ENCODE assay signal across 8 cellular contexts in genomic region chr13:27362064-27362751, GRCh38.
DNase-seq lines count a peak whose midpoint lies in the region; ATAC-seq, FAIRE-seq and TF ChIP-seq lines count a peak whose summit lies in the region.

No MANE protein-coding gene starts in this region.

- no peaks in the 10 kb centered on the region for H3K9me1 ChIP-seq in keratinocyte (ENCODE audit: control insufficient read depth, extremely low read depth, insufficient read depth, low read length)

- H3K9me3 ChIP-seq in keratinocyte (ENCODE audit: control insufficient read depth, low read depth, low read length) = no peaks in the 10 kb centered on the region

- dilution Hi-C loops in keratinocyte (cut with MboI; ENCODE audit: extremely low pct_ligation_motif_present, low sequenced_read_pairs) = no loop called here

- H3K36me3 ChIP-seq in keratinocyte (ENCODE audit: control insufficient read depth in 2 of 2, extremely low read depth in 1 of 2, insufficient read depth in 2 of 2, low read length in 2 of 2) = no peaks in the 10 kb centered on the region

- peak overlapping the region; percentile 19 to 65 (median 54) for H3K4me3 ChIP-seq in keratinocyte (ENCODE audit: control insufficient read depth in 2 of 3, extremely low read depth in 1 of 3, insufficient read depth in 2 of 3, low read depth in 1 of 3, low read length in 3 of 3)

- H3K9ac ChIP-seq in keratinocyte (ENCODE audit: control insufficient read depth, extremely low read depth, insufficient read depth, low read length) = peak overlapping the region; percentile 41

- TF ChIP-seq CTCF in keratinocyte (optimal IDR thresholded peaks at IDR 0.05 in 1 of 3, IDR thresholded peaks at IDR 0.05 in 1 of 3, conservative IDR thresholded peaks at IDR 0.05 in 1 of 3; ENCODE audit: extremely low read depth in 1 of 3, insufficient read depth in 2 of 3, low read length in 3 of 3) = peak; percentile 94 to 99 (median 97)

- peaks cover 11% of the 10 kb centered on the region for H3K27me3 ChIP-seq in keratinocyte (ENCODE audit: control insufficient read depth, extremely low read depth, insufficient read depth, low read length)

- H3K4me2 ChIP-seq in keratinocyte (ENCODE audit: control insufficient read depth, extremely low read depth, insufficient read depth, low read depth, low read length) = peak overlapping the region; percentile 74

- H3K27ac ChIP-seq in keratinocyte (ENCODE audit: control insufficient read depth, insufficient read depth, low read length) = no peak overlapping the region

- H4K20me1 ChIP-seq in keratinocyte (ENCODE audit: control insufficient read depth, extremely low read depth, insufficient read depth, low read length) = no peaks in the 10 kb centered on the region

- DNase-seq in NCI-H1436 (lab: John Stamatoyannopoulos, UW) (peak; percentile 66), NCI-H1436 treated with DMSO at 0.1 percent for 48 hours (lab: John Stamatoyannopoulos, UW) (no peak), NCI-H2196 (lab: John Stamatoyannopoulos, UW; ENCODE audit: unreplicated experiment) (peak; percentile 67), keratinocyte (ENCODE audit: low read depth, low spot score) (no peak)
- peak; percentile 43 to 66 (median 60) for DNase-seq in activated CD4-positive, CD25-positive, alpha-beta regulatory T cell (lab: John Stamatoyannopoulos, UW)
- peak; percentile 57 for DNase-seq in central memory CD4-positive, alpha-beta T cell
- DNase-seq in stimulated activated CD4-positive, alpha-beta T cell treated with anti-CD3 and anti-CD28 coated beads, Interleukin-12 subunit alpha, Interleukin-12 subunit beta, amount 100 ng/mL, for 48 hours (ENCODE audit: low read depth in 2 of 3, low spot score in 1 of 3) = peak; percentile 69 to 75 (median 72)

- peaks cover 7% of the 10 kb centered on the region for H3K4me1 ChIP-seq in keratinocyte (ENCODE audit: control insufficient read depth, extremely low read depth, insufficient read depth, low read length)

- peak; percentile 75 for ATAC-seq in HG02884 (IDR thresholded peaks at IDR 0.05; ENCODE audit: unreplicated experiment)

- H3K79me2 ChIP-seq in keratinocyte (ENCODE audit: control insufficient read depth, insufficient read depth, low read length) = no peaks in the 10 kb centered on the region

- peak; percentile 70 for FAIRE-seq in keratinocyte (lab: Jason Lieb, UNC)

- H2AFZ ChIP-seq in keratinocyte (ENCODE audit: control insufficient read depth, low read length) = peak overlapping the region; percentile 87

Comparison
In these comparisons a context has a peak if more than half of its experiments do, and no peak if none do; other contexts are left out.
1. DNase-seq: peak in NCI-H1436 (single experiment), NCI-H2196 (single experiment), activated CD4-positive, CD25-positive, alpha-beta regulatory T cell (4 of 4), central memory CD4-positive, alpha-beta T cell (single experiment) and stimulated activated CD4-positive, alpha-beta T cell treated with anti-CD3 and anti-CD28 coated beads, Interleukin-12 subunit alpha, Interleukin-12 subunit beta, amount 100 ng/mL, for 48 hours (3 of 3); none in NCI-H1436 treated with DMSO at 0.1 percent for 48 hours (single experiment) and keratinocyte (single experiment).